Comparison of ENCODE assay signal across 11 cellular contexts in genomic region chr18:13501896-13502295, GRCh38.
DNase-seq lines count a peak whose midpoint lies in the region; ATAC-seq, FAIRE-seq and TF ChIP-seq lines count a peak whose summit lies in the region.
"Had no signal": no experiment of that assay in that cellular context is flagged by ENCODE, and none has a peak within 500 bp of the region (broad histone marks: within the 10 kb centered on the region; RNA-seq: fewer than 3 reads in every experiment).

No MANE protein-coding gene starts in this region.

- intact Hi-C loops in activated CD4-positive, alpha-beta T cell treated with anti-CD3 and anti-CD28 coated beads for 36 hours (cut with DNase I, micrococcal nuclease): loop anchor here in 1 of 2 experiments (2.0 kb wide), 1 partner anchor 285 kb away; no protein-coding TSS in a partner anchor
- intact Hi-C loops in dorsolateral prefrontal cortex (cut with DNase I): no loop called here

- peak; percentile 92 for ATAC-seq in activated CD4-positive, alpha-beta T cell treated with anti-CD3 and anti-CD28 coated beads for 36 hours
- ATAC-seq in HG02981 (IDR thresholded peaks at IDR 0.05; ENCODE audit: unreplicated experiment): peak; percentile 70

- H3K4me3 Mint-ChIP-seq in activated CD4-positive, alpha-beta T cell treated with anti-CD3 and anti-CD28 coated beads for 36 hours: no peak overlapping the region
- H3K4me3 Mint-ChIP-seq: stimulated activated naive CD8-positive, alpha-beta T cell treated with anti-CD3 and anti-CD28 coated beads, Interleukin-15, Interleukin-2, amounts not matched to agents 100 ng/mL and 50 ng/mL, for 24 hours had no signal

- peaks cover 13% of the 10 kb centered on the region for H3K9me3 Mint-ChIP-seq in activated CD4-positive, alpha-beta T cell treated with anti-CD3 and anti-CD28 coated beads for 36 hours (ENCODE audit: low read depth)

- H3K4me3 ChIP-seq in dorsolateral prefrontal cortex: peak overlapping the region in 18 of 59 donors; percentile 0 to 58 (median 26)
- H3K4me3 ChIP-seq: BLaER1, SK-N-MC had no signal

- H3K27me3 Mint-ChIP-seq in activated CD4-positive, alpha-beta T cell treated with anti-CD3 and anti-CD28 coated beads for 36 hours: no peaks in the 10 kb centered on the region
- H3K27me3 Mint-ChIP-seq: stimulated activated naive CD8-positive, alpha-beta T cell treated with anti-CD3 and anti-CD28 coated beads, Interleukin-15, Interleukin-2, amounts not matched to agents 100 ng/mL and 50 ng/mL, for 24 hours had no signal

- POLR2A ChIA-PET in activated CD4-positive, alpha-beta T cell treated with anti-CD3 and anti-CD28 coated beads for 36 hours (lab: Charles Lee): no interaction called here

- no peak overlapping the region for H3K27ac Mint-ChIP-seq in activated CD4-positive, alpha-beta T cell treated with anti-CD3 and anti-CD28 coated beads for 36 hours
- H3K27ac Mint-ChIP-seq: stimulated activated naive CD8-positive, alpha-beta T cell treated with anti-CD3 and anti-CD28 coated beads, Interleukin-15, Interleukin-2, amounts not matched to agents 100 ng/mL and 50 ng/mL, for 24 hours had no signal

- no peaks in the 10 kb centered on the region for H3K27me3 ChIP-seq in dorsolateral prefrontal cortex
- H3K27me3 ChIP-seq: BLaER1 had no signal

- H3K27ac ChIP-seq in dorsolateral prefrontal cortex: peak overlapping the region in 8 of 59 donors; percentile 3 to 63 (median 29)
- H3K27ac ChIP-seq: SK-N-MC had no signal

- DNase-seq in activated CD4-positive, alpha-beta T cell treated with anti-CD3 and anti-CD28 coated beads for 36 hours: peak; percentile 74
- no peak for DNase-seq in activated CD4-positive, alpha-beta T cell treated with anti-CD3 and anti-CD28 coated beads, Interleukin-2, amount 50 U/mL, for 1 hour
- peak; percentile 31 for DNase-seq in activated naive CD4-positive, alpha-beta T cell treated with anti-CD3 and anti-CD28 coated beads, Interleukin-2, amount 50 U/mL, for 16 hours
- peak; percentile 49 for DNase-seq in stimulated activated CD4-positive, alpha-beta T cell treated with anti-CD3 and anti-CD28 coated beads, Interleukin-4, amount 100 ng/mL, for 24 hours
- DNase-seq in dorsolateral prefrontal cortex (no peak), RCC 7860 (ENCODE audit: low spot score) (no peak), DMS153 treated with DMSO at 0.1 percent for 48 hours (lab: John Stamatoyannopoulos, UW; ENCODE audit: unreplicated experiment) (no peak)

- peaks cover 27% of the 10 kb centered on the region for H3K36me3 Mint-ChIP-seq in activated CD4-positive, alpha-beta T cell treated with anti-CD3 and anti-CD28 coated beads for 36 hours (ENCODE audit: low read depth)

- TF ChIP-seq CTCF in dorsolateral prefrontal cortex (IDR thresholded peaks at IDR 0.05 in 54 of 56, conservative IDR thresholded peaks at IDR 0.05 in 2 of 56; ENCODE audit: low read depth in 1 of 56, partially characterized antibody in 56 of 56): no peak

- CTCF ChIA-PET in activated CD4-positive, alpha-beta T cell treated with anti-CD3 and anti-CD28 coated beads for 36 hours (lab: Charles Lee): interaction anchor here (0.6 to 1.9 kb wide), 6 partner anchors 9 to 1593 kb away, joined by 3 to 11 read pairs (median 4); no protein-coding TSS in a partner anchor

- peaks cover 40% of the 10 kb centered on the region for H3K4me1 Mint-ChIP-seq in activated CD4-positive, alpha-beta T cell treated with anti-CD3 and anti-CD28 coated beads for 36 hours

- no peak for FAIRE-seq in RCC 7860 (lab: Jason Lieb, UNC)

Comparison
In these comparisons a context has a peak if more than half of its experiments do, and no peak if none do; other contexts are left out.
1. DNase-seq: peak in activated CD4-positive, alpha-beta T cell treated with anti-CD3 and anti-CD28 coated beads for 36 hours (single experiment), activated naive CD4-positive, alpha-beta T cell treated with anti-CD3 and anti-CD28 coated beads, Interleukin-2, amount 50 U/mL, for 16 hours (single experiment) and stimulated activated CD4-positive, alpha-beta T cell treated with anti-CD3 and anti-CD28 coated beads, Interleukin-4, amount 100 ng/mL, for 24 hours (single experiment); none in activated CD4-positive, alpha-beta T cell treated with anti-CD3 and anti-CD28 coated beads, Interleukin-2, amount 50 U/mL, for 1 hour (single experiment), dorsolateral prefrontal cortex (0 of 10), RCC 7860 (single experiment) and DMS153 treated with DMSO at 0.1 percent for 48 hours (single experiment).